ENCODE assay signal across 15 cellular contexts in the genomic region with DNA sequence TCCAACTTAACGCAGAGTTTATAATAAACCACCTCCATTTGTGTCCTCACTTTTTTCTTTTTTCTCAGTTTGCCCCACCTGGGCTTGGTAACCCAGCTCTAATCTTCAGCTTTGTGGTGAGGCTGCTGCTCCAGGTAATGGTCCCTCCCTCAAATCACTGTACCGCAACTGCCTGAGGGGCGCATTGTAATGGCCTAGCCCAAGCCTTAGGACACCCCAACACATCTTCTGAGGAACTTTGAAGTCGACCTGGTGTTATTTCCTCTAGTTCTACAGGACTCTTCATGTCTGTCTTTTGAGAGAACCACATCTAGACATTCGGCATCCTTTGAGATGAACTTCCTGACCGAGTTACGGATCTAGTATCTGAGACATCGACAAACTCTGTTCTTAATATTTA.
A peak's percentile ranks its signal among the peaks of the same experiment; 100 is the strongest.
DNase-seq lines count a peak whose midpoint lies in the region; ATAC-seq and TF ChIP-seq lines count a peak whose summit lies in the region.
"Had no signal": no experiment of that assay in that cellular context is flagged by ENCODE, and none has a peak within 500 bp of the region (broad histone marks: within the 10 kb centered on the region; RNA-seq: fewer than 3 reads in every experiment).

No MANE protein-coding gene starts in this region.

- H3K4me3 ChIP-seq in neuronal stem cell (ENCODE audit: low read length in 2 of 2) (no peak overlapping the region), transverse colon (no peak overlapping the region)
- H3K4me3 ChIP-seq: SJSA1 had no signal

- DNase-seq in activated naive CD8-positive, alpha-beta T cell treated with anti-CD3 and anti-CD28 coated beads for 36 hours: no peak
- no peak for DNase-seq in effector memory CD8-positive, alpha-beta T cell
- DNase-seq in neuronal stem cell (ENCODE audit: low spot score) (no peak), transverse colon (no peak), NOMO-1 (lab: John Stamatoyannopoulos, UW; ENCODE audit: unreplicated experiment in 2 of 2) (no peak), NCI-H1694 treated with DMSO at 0.1 percent for 48 hours (lab: John Stamatoyannopoulos, UW) (no peak), RPMI8226 (no peak)
- DNase-seq: amniotic stem cell; cerebellar nuclear complex; NCI-H1105; stimulated activated naive CD8-positive, alpha-beta T cell treated with anti-CD3 and anti-CD28 coated beads, Interleukin-15, Interleukin-2, amounts not matched to agents 100 U/mL and 50 U/mL, for 24 hours; T1000 had no signal

- H2BK120ac ChIP-seq in neuronal stem cell (ENCODE audit: low read depth, low read length): no peak overlapping the region

- WGBS in neuronal stem cell (ENCODE audit: extremely low coverage in 2 of 2, insufficient read length in 2 of 2, insufficient replicate concordance in 1 of 2), 2 donors: no CpG with 5 or more reads among the region's 8 CpGs
- 76 to 93% methylated on average over 3 to 8 of the region's 8 CpGs for WGBS in transverse colon (ENCODE audit: low coverage in 1 of 2), 2 donors

- no peaks in the 10 kb centered on the region for H3K9me3 Mint-ChIP-seq in activated naive CD8-positive, alpha-beta T cell (ENCODE audit: low read depth)
- no peaks in the 10 kb centered on the region for H3K9me3 Mint-ChIP-seq in activated naive CD8-positive, alpha-beta T cell treated with anti-CD3 and anti-CD28 coated beads for 36 hours
- no peaks in the 10 kb centered on the region for H3K9me3 Mint-ChIP-seq in effector memory CD8-positive, alpha-beta T cell

- no peak overlapping the region for H3K4me2 ChIP-seq in neuronal stem cell (ENCODE audit: insufficient read depth, low read length, poor library complexity, severe bottlenecking)
- H3K4me2 ChIP-seq: KMS-11 had no signal

- H3K27ac Mint-ChIP-seq in activated naive CD8-positive, alpha-beta T cell: no peak overlapping the region
- no peak overlapping the region for H3K27ac Mint-ChIP-seq in activated naive CD8-positive, alpha-beta T cell treated with anti-CD3 and anti-CD28 coated beads for 36 hours
- no peak overlapping the region for H3K27ac Mint-ChIP-seq in effector memory CD8-positive, alpha-beta T cell

- no peaks in the 10 kb centered on the region for H3K27me3 ChIP-seq in neuronal stem cell (ENCODE audit: control insufficient read depth in 3 of 3, insufficient read depth in 3 of 3, low read depth in 1 of 3, low read length in 3 of 3)
- no peaks in the 10 kb centered on the region for H3K27me3 ChIP-seq in transverse colon
- H3K27me3 ChIP-seq: SJSA1 had no signal

- no peak overlapping the region for H3K4ac ChIP-seq in neuronal stem cell (ENCODE audit: low read length)

- no peak overlapping the region for H2BK5ac ChIP-seq in neuronal stem cell (ENCODE audit: low read length)

- H4K8ac ChIP-seq in neuronal stem cell (ENCODE audit: low read depth, low read length): no peak overlapping the region

- H3K79me1 ChIP-seq in neuronal stem cell (ENCODE audit: low read depth, low read length): no peaks in the 10 kb centered on the region

- no peak for TF ChIP-seq EP300 in transverse colon (IDR thresholded peaks at IDR 0.05; ENCODE audit: low read depth)

- peak overlapping the region; percentile 15 for H3K18ac ChIP-seq in neuronal stem cell (ENCODE audit: low read length)

- intact Hi-C loops in transverse colon (cut with DNase I; ENCODE audit: low total_unique reads): no loop called here

- H3K36me3 Mint-ChIP-seq in activated naive CD8-positive, alpha-beta T cell: peaks cover 5% of the 10 kb centered on the region
- H3K36me3 Mint-ChIP-seq in activated naive CD8-positive, alpha-beta T cell treated with anti-CD3 and anti-CD28 coated beads for 36 hours: peaks cover 2% of the 10 kb centered on the region
- peaks cover 10% of the 10 kb centered on the region for H3K36me3 Mint-ChIP-seq in effector memory CD8-positive, alpha-beta T cell (ENCODE audit: insufficient read depth)

- peaks cover 25% of the 10 kb centered on the region for H3K4me1 Mint-ChIP-seq in activated naive CD8-positive, alpha-beta T cell (ENCODE audit: low read depth)
- peaks cover 14% of the 10 kb centered on the region for H3K4me1 Mint-ChIP-seq in activated naive CD8-positive, alpha-beta T cell treated with anti-CD3 and anti-CD28 coated beads for 36 hours
- peaks cover 5 to 10% of the 10 kb centered on the region in 2 donors for H3K4me1 Mint-ChIP-seq in effector memory CD8-positive, alpha-beta T cell (ENCODE audit: low read depth in 2 of 2)

- H2AK5ac ChIP-seq in neuronal stem cell (ENCODE audit: low read depth, low read length): no peak overlapping the region

- H3K27me3 Mint-ChIP-seq in activated naive CD8-positive, alpha-beta T cell: no peaks in the 10 kb centered on the region
- H3K27me3 Mint-ChIP-seq in activated naive CD8-positive, alpha-beta T cell treated with anti-CD3 and anti-CD28 coated beads for 36 hours: no peaks in the 10 kb centered on the region
- no peaks in the 10 kb centered on the region for H3K27me3 Mint-ChIP-seq in effector memory CD8-positive, alpha-beta T cell

- H3K9ac ChIP-seq in neuronal stem cell (ENCODE audit: low read depth, low read length, poor library complexity): no peak overlapping the region
- H3K9ac ChIP-seq: KMS-11 had no signal

- no peak overlapping the region for H2AFZ ChIP-seq in neuronal stem cell (ENCODE audit: low read length)

- no peak overlapping the region for H2BK15ac ChIP-seq in neuronal stem cell (ENCODE audit: low read length)

- peak overlapping the region; percentile 46 for H3K4me3 Mint-ChIP-seq in activated naive CD8-positive, alpha-beta T cell
- no peak overlapping the region for H3K4me3 Mint-ChIP-seq in activated naive CD8-positive, alpha-beta T cell treated with anti-CD3 and anti-CD28 coated beads for 36 hours
- H3K4me3 Mint-ChIP-seq in effector memory CD8-positive, alpha-beta T cell: peak overlapping the region in 1 of 2 donors; percentile 7

- H3K36me3 ChIP-seq in neuronal stem cell (replicated peaks in 1 of 2; ENCODE audit: control insufficient read depth in 2 of 2, insufficient read depth in 2 of 2, low read length in 2 of 2) (no peaks in the 10 kb centered on the region), transverse colon (no peaks in the 10 kb centered on the region)
- H3K36me3 ChIP-seq: SJSA1 had no signal

- no peak overlapping the region for H4K91ac ChIP-seq in neuronal stem cell (ENCODE audit: low read depth, low read length, poor library complexity)

- H3K4me1 ChIP-seq in neuronal stem cell (ENCODE audit: control insufficient read depth in 2 of 2, insufficient read depth in 1 of 2, low read depth in 1 of 2, low read length in 2 of 2) (peaks cover 1 to 2% of the 10 kb centered on the region in 2 donors), transverse colon (peaks cover 5 to 48% (median 18%) of the 10 kb centered on the region in 4 donors)

- no peak for TF ChIP-seq POLR2A in transverse colon (IDR thresholded peaks at IDR 0.05)

- ATAC-seq in effector memory CD8-positive, alpha-beta T cell (replicated peaks): peak; percentile 49
- ATAC-seq: stimulated activated naive CD8-positive, alpha-beta T cell treated with anti-CD3 and anti-CD28 coated beads, Interleukin-15, Interleukin-2, amounts not matched to agents 100 U/mL and 50 U/mL, for 24 hours had no signal

- H2BK12ac ChIP-seq in neuronal stem cell (ENCODE audit: low read length): no peak overlapping the region

- H3K14ac ChIP-seq in neuronal stem cell (ENCODE audit: low read length): no peak overlapping the region

- in situ Hi-C loops in transverse colon (cut with MboI; ENCODE audit: low pct_ligation_motif_present in 1 of 4, low pct_unique_long_range_greater_than_20kb in 1 of 4, low sequenced_read_pairs in 3 of 4): no loop called here

- H3K23ac ChIP-seq in neuronal stem cell (ENCODE audit: low read depth, low read length, poor library complexity): no peak overlapping the region

- H3K27ac ChIP-seq in neuronal stem cell (replicated peaks; ENCODE audit: low read length) (no peak overlapping the region), transverse colon (peak overlapping the region; percentile 70 to 86 (median 76))
- H3K27ac ChIP-seq: KMS-11, SJSA1 had no signal

- H3K9me3 ChIP-seq in neuronal stem cell (replicated peaks in 1 of 2; ENCODE audit: control insufficient read depth in 2 of 2, insufficient read depth in 1 of 2, low read depth in 1 of 2, low read length in 2 of 2) (no peaks in the 10 kb centered on the region), transverse colon (no peaks in the 10 kb centered on the region)
- H3K9me3 ChIP-seq: SJSA1 had no signal

- no peak for TF ChIP-seq CTCF in transverse colon (IDR thresholded peaks at IDR 0.05)
